10 cellular contexts compared by ENCODE assay signal in the genomic region with DNA sequence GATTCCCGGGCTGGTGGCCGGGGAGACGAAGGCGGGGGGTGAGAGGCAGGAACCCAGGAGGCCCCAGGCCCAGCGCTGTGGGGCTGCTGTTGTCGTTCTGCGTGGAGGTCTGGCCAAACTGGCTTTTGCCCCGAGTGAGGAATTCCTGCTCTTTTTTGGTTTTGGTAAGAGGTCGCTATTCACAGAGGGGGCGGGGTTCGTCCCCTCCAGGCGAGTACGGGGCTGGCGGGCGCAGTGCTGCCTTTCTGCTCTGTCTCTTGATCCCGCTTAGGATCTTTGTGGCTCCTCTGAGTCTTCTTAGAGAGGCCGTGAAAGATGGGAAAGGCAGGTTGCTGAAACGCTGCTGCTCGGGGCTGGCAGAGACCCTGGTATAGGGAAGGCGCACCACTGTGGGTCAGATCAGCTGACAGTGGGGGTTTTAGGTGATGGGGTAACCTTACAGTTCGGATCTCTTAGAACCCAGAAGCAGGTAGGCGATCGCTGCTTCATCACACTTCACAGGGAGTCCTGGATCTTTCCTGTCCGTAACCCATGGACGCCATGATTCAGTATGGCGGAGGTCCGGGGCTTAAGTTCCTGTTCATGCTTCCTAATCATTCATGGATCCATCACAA.
A peak's percentile ranks its signal among the peaks of the same experiment; 100 is the strongest.
DNase-seq lines count a peak whose midpoint lies in the region; ATAC-seq and TF ChIP-seq lines count a peak whose summit lies in the region.
"Had no signal": no experiment of that assay in that cellular context is flagged by ENCODE, and none has a peak within 500 bp of the region (broad histone marks: within the 10 kb centered on the region; RNA-seq: fewer than 3 reads in every experiment).

No MANE protein-coding gene starts in this region.

- H3K27ac Mint-ChIP-seq in activated T-helper 17 cell treated with anti-CD3 and anti-CD28 coated beads, Interleukin-2, amount 50 U/mL, for 72 hours, result peak overlapping the region; percentile 73
- H3K27ac Mint-ChIP-seq in stimulated activated naive CD8-positive, alpha-beta T cell treated with anti-CD3 and anti-CD28 coated beads, Interleukin-15, Interleukin-2, amounts not matched to agents 100 ng/mL and 50 ng/mL, for 24 hours, result no peak overlapping the region
- H3K27ac Mint-ChIP-seq in HFFc6, result no peak overlapping the region

- WGBS in right cardiac atrium, result 45% methylated on average over 27 of the region's 27 CpGs

- peak overlapping the region; percentile 76 for H3K4me3 Mint-ChIP-seq in activated T-helper 17 cell treated with anti-CD3 and anti-CD28 coated beads, Interleukin-2, amount 50 U/mL, for 72 hours
- H3K4me3 Mint-ChIP-seq in stimulated activated naive CD8-positive, alpha-beta T cell treated with anti-CD3 and anti-CD28 coated beads, Interleukin-15, Interleukin-2, amounts not matched to agents 100 ng/mL and 50 ng/mL, for 24 hours, result peak overlapping the region; percentile 76
- H3K4me3 Mint-ChIP-seq in HFFc6, result no peak overlapping the region; the same call in 1 of the 2 replicates
- H3K4me3 Mint-ChIP-seq: neural crest cell had no signal

- ATAC-seq in GM21423 (IDR thresholded peaks at IDR 0.05; ENCODE audit: unreplicated experiment) (peak; percentile 13), right cardiac atrium (peak in 1 of 2 donors; percentile 40), HG02852 (IDR thresholded peaks at IDR 0.05; ENCODE audit: unreplicated experiment) (no peak)
- ATAC-seq in activated T-helper 17 cell treated with anti-CD3 and anti-CD28 coated beads, Interleukin-2, amount 50 U/mL, for 72 hours (replicated peaks), result peak; percentile 36

- DNase-seq in right cardiac atrium (peak in 1 of 3 donors; percentile 42), NCI-H1048 (lab: John Stamatoyannopoulos, UW) (no peak), HFFc6 (no peak), HuH-7.5 (ENCODE audit: low spot score) (no peak)
- DNase-seq: NCI-H524 had no signal

- H3K4me1 ChIP-seq in right cardiac atrium (ENCODE audit: control insufficient read depth, insufficient read depth, low read length), result no peaks in the 10 kb centered on the region

- peak overlapping the region; percentile 8 for H3K4me3 ChIP-seq in right cardiac atrium (ENCODE audit: low read length)

- TF ChIP-seq CTCF in HFFc6 (IDR thresholded peaks at IDR 0.05), result no peak

- no peaks in the 10 kb centered on the region for H3K9me3 ChIP-seq in right cardiac atrium (ENCODE audit: control insufficient read depth, low read length)

- no peaks in the 10 kb centered on the region for H3K9me3 Mint-ChIP-seq in activated T-helper 17 cell treated with anti-CD3 and anti-CD28 coated beads, Interleukin-2, amount 50 U/mL, for 72 hours
- H3K9me3 Mint-ChIP-seq in stimulated activated naive CD8-positive, alpha-beta T cell treated with anti-CD3 and anti-CD28 coated beads, Interleukin-15, Interleukin-2, amounts not matched to agents 100 ng/mL and 50 ng/mL, for 24 hours, result no peaks in the 10 kb centered on the region
- no peaks in the 10 kb centered on the region for H3K9me3 Mint-ChIP-seq in HFFc6

- no peaks in the 10 kb centered on the region for H3K4me1 Mint-ChIP-seq in activated T-helper 17 cell treated with anti-CD3 and anti-CD28 coated beads, Interleukin-2, amount 50 U/mL, for 72 hours
- H3K4me1 Mint-ChIP-seq in stimulated activated naive CD8-positive, alpha-beta T cell treated with anti-CD3 and anti-CD28 coated beads, Interleukin-15, Interleukin-2, amounts not matched to agents 100 ng/mL and 50 ng/mL, for 24 hours (ENCODE audit: low read depth), result peaks cover 24% of the 10 kb centered on the region
- H3K4me1 Mint-ChIP-seq in HFFc6 (ENCODE audit: low read depth), result peaks cover 11% of the 10 kb centered on the region
- H3K4me1 Mint-ChIP-seq: neural crest cell had no signal

- no peaks in the 10 kb centered on the region for H3K36me3 Mint-ChIP-seq in activated T-helper 17 cell treated with anti-CD3 and anti-CD28 coated beads, Interleukin-2, amount 50 U/mL, for 72 hours (ENCODE audit: low read depth)
- H3K36me3 Mint-ChIP-seq in stimulated activated naive CD8-positive, alpha-beta T cell treated with anti-CD3 and anti-CD28 coated beads, Interleukin-15, Interleukin-2, amounts not matched to agents 100 ng/mL and 50 ng/mL, for 24 hours (ENCODE audit: low read depth), result no peaks in the 10 kb centered on the region
- no peaks in the 10 kb centered on the region for H3K36me3 Mint-ChIP-seq in HFFc6 (ENCODE audit: low read depth)

- no peak overlapping the region for H3K27ac ChIP-seq in right cardiac atrium (ENCODE audit: low read length)

- H3K27me3 ChIP-seq in right cardiac atrium (ENCODE audit: control insufficient read depth, insufficient read depth), result no peaks in the 10 kb centered on the region

- intact Hi-C loops in right cardiac atrium (cut with DNase I), result no loop called here

- H3K27me3 Mint-ChIP-seq in activated T-helper 17 cell treated with anti-CD3 and anti-CD28 coated beads, Interleukin-2, amount 50 U/mL, for 72 hours, result no peaks in the 10 kb centered on the region
- H3K27me3 Mint-ChIP-seq in stimulated activated naive CD8-positive, alpha-beta T cell treated with anti-CD3 and anti-CD28 coated beads, Interleukin-15, Interleukin-2, amounts not matched to agents 100 ng/mL and 50 ng/mL, for 24 hours, result no peaks in the 10 kb centered on the region
- H3K27me3 Mint-ChIP-seq in HFFc6 (ENCODE audit: insufficient read depth), result peaks cover 16% of the 10 kb centered on the region
